ENCODE assay signal across 8 cellular contexts in the genomic region with DNA sequence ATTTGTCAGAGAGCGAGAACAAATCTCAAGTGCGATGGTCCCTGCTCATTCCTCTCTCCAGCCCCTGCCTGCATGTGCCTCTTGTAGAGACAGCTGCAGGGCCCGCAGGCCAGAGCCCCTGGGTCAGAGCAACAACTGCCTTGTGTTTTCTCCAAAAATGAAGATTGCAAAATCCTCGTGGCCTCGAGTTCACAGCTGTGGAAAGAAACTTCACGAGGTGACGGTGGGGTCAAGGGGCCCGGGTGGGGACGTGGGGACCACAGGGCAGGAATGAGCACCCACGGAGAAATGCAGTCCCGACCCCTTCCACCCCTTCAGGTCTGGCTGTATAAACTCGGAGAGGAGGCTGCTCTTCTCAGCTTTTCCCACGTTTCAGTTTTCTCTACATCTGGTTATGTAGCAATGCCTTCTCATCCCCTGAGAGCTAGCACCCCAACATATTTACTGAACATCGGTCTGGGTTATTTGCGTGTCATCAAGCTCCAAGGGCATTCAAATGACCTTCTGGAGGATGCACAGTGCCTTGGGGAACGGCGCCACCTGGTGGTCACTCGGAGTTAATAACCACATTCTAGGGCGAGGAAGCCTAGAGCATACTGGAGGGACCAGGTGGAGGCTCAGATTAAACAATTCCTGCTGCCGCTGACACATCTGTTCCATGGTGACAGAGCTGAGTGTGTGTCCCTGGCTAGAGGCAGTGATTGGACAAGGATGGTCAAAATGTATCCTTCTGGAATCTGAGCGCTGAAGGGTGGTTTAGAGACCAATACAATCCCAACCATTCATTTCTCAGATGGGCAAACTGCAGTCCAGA.
DNase-seq lines count a peak whose midpoint lies in the region; ATAC-seq and TF ChIP-seq lines count a peak whose summit lies in the region.

No MANE protein-coding gene starts in this region.

- H3K36me3 ChIP-seq in KMS-11 (ENCODE audit: insufficient read depth) (no peaks in the 10 kb centered on the region), gastroesophageal sphincter (no peaks in the 10 kb centered on the region), osteoblast (ENCODE audit: insufficient read depth, low read length) (no peaks in the 10 kb centered on the region), tibial artery (no peaks in the 10 kb centered on the region)

- 27 to 47% methylated on average over 13 to 15 of the region's 21 CpGs for WGBS in gastroesophageal sphincter (ENCODE audit: low coverage in 1 of 2), 2 donors

- no peak overlapping the region for H3K9ac ChIP-seq in KMS-11

- POLR2A ChIA-PET in RWPE1 (lab: Yijun Ruan, JAX; ENCODE audit: low non-redundant PET): no interaction called here

- no peak for TF ChIP-seq POLR2A in gastroesophageal sphincter (IDR thresholded peaks at IDR 0.05)

- H4K20me1 ChIP-seq in KMS-11 (ENCODE audit: insufficient read depth): no peaks in the 10 kb centered on the region
- H4K20me1 ChIP-seq in osteoblast (ENCODE audit: insufficient read depth, low read length): no peaks in the 10 kb centered on the region

- H3K9me3 ChIP-seq in gastroesophageal sphincter (no peaks in the 10 kb centered on the region), osteoblast (ENCODE audit: low read depth, low read length) (no peaks in the 10 kb centered on the region), tibial artery (no peaks in the 10 kb centered on the region)

- no peak for TF ChIP-seq EP300 in gastroesophageal sphincter (IDR thresholded peaks at IDR 0.05)

- intact Hi-C loops in tibial artery (cut with DNase I; ENCODE audit: low total_unique reads): loop anchor here (5.0 kb wide), 1 partner anchor 145 kb away; no protein-coding TSS in a partner anchor

- H3K4me2 ChIP-seq in KMS-11 (no peak overlapping the region), osteoblast (ENCODE audit: insufficient read depth, low read length) (no peak overlapping the region)

- ATAC-seq in GM21723 (IDR thresholded peaks at IDR 0.05; ENCODE audit: unreplicated experiment): peak; percentile 98
- peak; percentile 82 for ATAC-seq in gastroesophageal sphincter

- H3K27ac ChIP-seq in KMS-11 (no peak overlapping the region), RWPE1 (no peak overlapping the region), gastroesophageal sphincter (peak overlapping the region in 2 of 4 donors; percentile 24 to 29), osteoblast (ENCODE audit: low read depth, low read length) (no peak overlapping the region), tibial artery (no peak overlapping the region)

- TF ChIP-seq CTCF in KMS-11 (conservative IDR thresholded peaks at IDR 0.05; ENCODE audit: low read depth, low read length) (peak; percentile 94), RWPE1 (conservative IDR thresholded peaks at IDR 0.05; ENCODE audit: low read depth) (peak; percentile 81), gastroesophageal sphincter (IDR thresholded peaks at IDR 0.05) (peak; percentile 87 to 94 (median 92)), osteoblast (IDR thresholded peaks at IDR 0.05; ENCODE audit: extremely low read depth, low read depth, low read length) (peak; percentile 83), tibial artery (IDR thresholded peaks at IDR 0.05) (peak; percentile 84 to 88)

- H2AFZ ChIP-seq in KMS-11 (ENCODE audit: low read depth) (no peak overlapping the region; the same call in 1 of the 2 replicates), osteoblast (ENCODE audit: low read length) (no peak overlapping the region)

- H3K4me1 ChIP-seq in KMS-11 (ENCODE audit: low read depth, poor library complexity, severe bottlenecking) (no peaks in the 10 kb centered on the region), gastroesophageal sphincter (peaks cover 0 to 16% (median 6%) of the 10 kb centered on the region in 3 donors), osteoblast (ENCODE audit: insufficient read depth, low read length) (no peaks in the 10 kb centered on the region), tibial artery (no peaks in the 10 kb centered on the region)

- H3K4me3 ChIP-seq in KMS-11 (IDR thresholded peaks at IDR 0.05; ENCODE audit: insufficient read depth, low read depth, low read length) (no peak overlapping the region), gastroesophageal sphincter (no peak overlapping the region), osteoblast (ENCODE audit: insufficient read depth, low read length) (no peak overlapping the region), tibial artery (no peak overlapping the region)

- H3K79me2 ChIP-seq in KMS-11 (ENCODE audit: insufficient read depth, low read depth) (no peaks in the 10 kb centered on the region), osteoblast (ENCODE audit: insufficient read depth, low read length) (no peaks in the 10 kb centered on the region)

- DNase-seq in EL: peak; percentile 1
- DNase-seq in RWPE1 (ENCODE audit: low spot score): peak; percentile 70
- DNase-seq in activated effector memory CD4-positive, alpha-beta T cell treated with Interleukin-2 at 50 U/mL for 16 hours: peak; percentile 6
- DNase-seq in osteoblast (ENCODE audit: insufficient read length, low spot score, missing footprints): peak; percentile 60
- DNase-seq in tibial artery: peak; percentile 57 to 77

- H3K27me3 ChIP-seq in KMS-11 (ENCODE audit: insufficient read depth, low read depth): no peaks in the 10 kb centered on the region
- no peaks in the 10 kb centered on the region for H3K27me3 ChIP-seq in gastroesophageal sphincter
- no peaks in the 10 kb centered on the region for H3K27me3 ChIP-seq in osteoblast (ENCODE audit: insufficient read depth, low read length)
- peaks cover 0 to 3% of the 10 kb centered on the region in 2 donors for H3K27me3 ChIP-seq in tibial artery

- CTCF ChIA-PET in RWPE1 (lab: Yijun Ruan, JAX): interaction anchor here (0.5 to 3.0 kb wide), 20 partner anchors 11 to 1841 kb away, joined by 3 to 36 read pairs (median 4); no protein-coding TSS in a partner anchor

Comparison
In these comparisons a context has a peak if more than half of its experiments do, and no peak if none do; other contexts are left out.
1. DNase-seq: peak in every context shown above with its lines; median percentile 70 in RWPE1; 67 in tibial artery; 60 in osteoblast; 6 in activated effector memory CD4-positive, alpha-beta T cell treated with Interleukin-2 at 50 U/mL for 16 hours; 1 in EL.